In genomic region chr6:125944434-125944816, GRCh38 we compare ENCODE assay signal across 10 cellular contexts. TPM values are rescaled to one million over a fixed set of nuclear protein-coding genes. Genes with fewer than 3 reads are reported as not detected.
DNase-seq lines count a peak whose midpoint lies in the region; ATAC-seq and TF ChIP-seq lines count a peak whose summit lies in the region.
"Had no signal": no experiment of that assay in that cellular context is flagged by ENCODE, and none has a peak within 500 bp of the region (broad histone marks: within the 10 kb centered on the region; RNA-seq: fewer than 3 reads in every experiment).

No MANE protein-coding gene starts in this region.

- ATAC-seq in lung (ENCODE audit: insufficient read depth, low FRiP score) (peak; percentile 62), upper lobe of right lung (peak; percentile 80), GM18519 (IDR thresholded peaks at IDR 0.05; ENCODE audit: low FRiP score, unreplicated experiment) (no peak), HG02763 (IDR thresholded peaks at IDR 0.05; ENCODE audit: unreplicated experiment) (no peak)

- peaks cover 0 to 10% of the 10 kb centered on the region in 2 donors for H3K4me1 ChIP-seq in lung (ENCODE audit: control insufficient read depth in 2 of 2, insufficient read depth in 2 of 2, low read length in 2 of 2)
- H3K4me1 ChIP-seq in upper lobe of right lung: peaks cover 35% of the 10 kb centered on the region

- H3K4me3 ChIP-seq in choroid plexus epithelial cell (ENCODE audit: low read depth, low read length) (no peak overlapping the region), lung (no peak overlapping the region), upper lobe of right lung (no peak overlapping the region)

- no peaks in the 10 kb centered on the region for H3K9me3 ChIP-seq in lung (ENCODE audit: control insufficient read depth in 2 of 2, insufficient read depth in 1 of 2, low read length in 1 of 2)
- H3K9me3 ChIP-seq in upper lobe of right lung: no peaks in the 10 kb centered on the region

- TF ChIP-seq CTCF in choroid plexus epithelial cell (conservative IDR thresholded peaks at IDR 0.05; ENCODE audit: low read depth, low read length): no peak
- TF ChIP-seq CTCF in lung (IDR thresholded peaks at IDR 0.05; ENCODE audit: control extremely low read depth, extremely low read depth): no peak
- no peak for TF ChIP-seq CTCF in upper lobe of right lung (IDR thresholded peaks at IDR 0.05)

- peak overlapping the region in 1 of 2 donors; percentile 42 for H3K27ac ChIP-seq in lung (ENCODE audit: low read depth in 1 of 2, low read length in 1 of 2)
- H3K27ac ChIP-seq in upper lobe of right lung: peak overlapping the region; percentile 79

- 1 to 4% methylated on average over 5 of the region's 5 CpGs for WGBS in lung, 2 donors

- DNase-seq in NCI-H1092 treated with DMSO at 0.1 percent for 48 hours (lab: John Stamatoyannopoulos, UW) (peak; percentile 2), NCI-H1092 (lab: John Stamatoyannopoulos, UW) (no peak), choroid plexus epithelial cell (ENCODE audit: low read depth) (peak; percentile 84), lung (ENCODE audit: low spot score) (peak; percentile 83), upper lobe of right lung (peak; percentile 78)
- no peak for DNase-seq in activated CD4-positive, alpha-beta T cell treated with anti-CD3 and anti-CD28 coated beads, Interleukin-2, amount 50 U/mL, for 48 hours
- DNase-seq: NCI-H187; stimulated activated naive CD8-positive, alpha-beta T cell treated with anti-CD3 and anti-CD28 coated beads, Interleukin-15, amount 100 ng/mL, for 72 hours had no signal

- H3K27me3 ChIP-seq in lung (ENCODE audit: control insufficient read depth, insufficient read depth): no peaks in the 10 kb centered on the region
- H3K27me3 ChIP-seq in upper lobe of right lung: no peaks in the 10 kb centered on the region

- intact Hi-C loops in upper lobe of right lung (cut with DNase I): no loop called here

- H3K36me3 ChIP-seq in lung (ENCODE audit: control insufficient read depth in 2 of 2, insufficient read depth in 2 of 2, low read length in 2 of 2): no peaks in the 10 kb centered on the region
- no peaks in the 10 kb centered on the region for H3K36me3 ChIP-seq in upper lobe of right lung

RNA-seq across cellular contexts. Expression of gene HINT3, which starts 12.1 kb away (rescaled TPM):
- total RNA-seq in lung (10 to 100 TPM; 22.3 to 41.9 TPM), upper lobe of right lung (27.9 TPM)
- polyA plus RNA-seq in lung: 10 to 100 TPM in 1 of 2 donors, 1 to 10 TPM in 1; 8.1 to 19.2 TPM

RNA-seq across cellular contexts. Expression of gene TRMT11, which starts 41.9 kb away (rescaled TPM):
- total RNA-seq in lung: 10 to 100 TPM; 17.0 to 46.1 TPM
- 10 to 100 TPM in 1 of 2 donors, 1 to 10 TPM in 1; 9.9 to 13.6 TPM for polyA plus RNA-seq in lung
- total RNA-seq in upper lobe of right lung: 17.7 TPM

Comparison
In these comparisons a context has a peak if more than half of its experiments do, and no peak if none do; other contexts are left out.
1. DNase-seq: peak in NCI-H1092 treated with DMSO at 0.1 percent for 48 hours (single experiment), choroid plexus epithelial cell (single experiment), lung (single experiment) and upper lobe of right lung (single experiment); none in NCI-H1092 (single experiment) and activated CD4-positive, alpha-beta T cell treated with anti-CD3 and anti-CD28 coated beads, Interleukin-2, amount 50 U/mL, for 48 hours (0 of 2).
2. ATAC-seq: peak in lung (single experiment) and upper lobe of right lung (single experiment); none in GM18519 (single experiment) and HG02763 (single experiment).